Comparison of ENCODE assay signal across 13 cellular contexts in genomic region chr22:17115927-17116326, GRCh38. TPM values are rescaled to one million over a fixed set of nuclear protein-coding genes. Genes with fewer than 3 reads are reported as not detected.
DNase-seq lines count a peak whose midpoint lies in the region; ATAC-seq and TF ChIP-seq lines count a peak whose summit lies in the region.
"Had no signal": no experiment of that assay in that cellular context is flagged by ENCODE, and none has a peak within 500 bp of the region (broad histone marks: within the 10 kb centered on the region; RNA-seq: fewer than 3 reads in every experiment).

No MANE protein-coding gene starts in this region.

- peaks cover 31 to 48% of the 10 kb centered on the region in 2 donors for H3K36me3 Mint-ChIP-seq in CD14-positive monocyte
- H3K36me3 Mint-ChIP-seq in CD8-positive, alpha-beta memory T cell: peaks cover 0 to 8% (median 0%) of the 10 kb centered on the region in 3 donors
- peaks cover 24% of the 10 kb centered on the region for H3K36me3 Mint-ChIP-seq in activated T-helper 1 cell treated with anti-CD3 and anti-CD28 coated beads, Interleukin-12 subunit alpha, Interleukin-12 subunit beta, Interleukin-2, Interleukin-4 antibody, amounts not matched to agents 30 ng/mL and 10 ng/mL and 1 ng/mL, durations not matched to agents 14 hours and 24 hours and 36 hours (ENCODE audit: low read depth)
- peaks cover 0 to 4% (median 0%) of the 10 kb centered on the region in 5 donors for H3K36me3 Mint-ChIP-seq in naive thymus-derived CD4-positive, alpha-beta T cell

- TF ChIP-seq CTCF in CD14-positive monocyte (IDR thresholded peaks at IDR 0.05): no peak

- no peak for ATAC-seq in naive thymus-derived CD4-positive, alpha-beta T cell

- no peaks in the 10 kb centered on the region for H3K27me3 ChIP-seq in CD8-positive, alpha-beta memory T cell (ENCODE audit: insufficient read depth, low read length, poor library complexity, severe bottlenecking)
- H3K27me3 ChIP-seq in naive thymus-derived CD4-positive, alpha-beta T cell (ENCODE audit: control insufficient read depth in 2 of 2, insufficient read depth in 2 of 2, low read length in 2 of 2): no peaks in the 10 kb centered on the region
- H3K27me3 ChIP-seq: ovary had no signal

- H3K27me3 Mint-ChIP-seq in CD14-positive monocyte (ENCODE audit: low read depth in 3 of 3): peaks cover 0 to 5% (median 2%) of the 10 kb centered on the region in 3 donors
- H3K27me3 Mint-ChIP-seq in CD8-positive, alpha-beta memory T cell: peaks cover 0 to 5% of the 10 kb centered on the region in 2 donors
- peaks cover 9% of the 10 kb centered on the region for H3K27me3 Mint-ChIP-seq in activated T-helper 1 cell treated with anti-CD3 and anti-CD28 coated beads, Interleukin-12 subunit alpha, Interleukin-12 subunit beta, Interleukin-2, Interleukin-4 antibody, amounts not matched to agents 30 ng/mL and 10 ng/mL and 1 ng/mL, durations not matched to agents 14 hours and 24 hours and 36 hours (ENCODE audit: insufficient read depth)
- peaks cover 0 to 12% (median 0%) of the 10 kb centered on the region in 5 donors for H3K27me3 Mint-ChIP-seq in naive thymus-derived CD4-positive, alpha-beta T cell

- POLR2A ChIA-PET in CD8-positive, alpha-beta memory T cell (lab: Charles Lee): interaction anchor here (1.4 kb wide), 1 partner anchor 17 kb away, joined by 3 read pairs; no protein-coding TSS in a partner anchor
- POLR2A ChIA-PET in naive thymus-derived CD4-positive, alpha-beta T cell (lab: Charles Lee): interaction anchor here (1.0 to 16.1 kb wide), 9 partner anchors 11 to 98 kb away, joined by 3 to 114 read pairs (median 3); no protein-coding TSS in a partner anchor

- peak overlapping the region; percentile 23 for H3K4me3 ChIP-seq in CD8-positive, alpha-beta memory T cell (ENCODE audit: low read length)
- H3K4me3 ChIP-seq in naive thymus-derived CD4-positive, alpha-beta T cell (ENCODE audit: low read length): peak overlapping the region; percentile 32
- H3K4me3 ChIP-seq: ovary, tibial artery had no signal

- H3K9me3 Mint-ChIP-seq in CD14-positive monocyte: peaks cover 0 to 2% (median 0%) of the 10 kb centered on the region in 7 donors
- no peaks in the 10 kb centered on the region for H3K9me3 Mint-ChIP-seq in CD8-positive, alpha-beta memory T cell
- no peaks in the 10 kb centered on the region for H3K9me3 Mint-ChIP-seq in activated T-helper 1 cell treated with anti-CD3 and anti-CD28 coated beads, Interleukin-12 subunit alpha, Interleukin-12 subunit beta, Interleukin-2, Interleukin-4 antibody, amounts not matched to agents 30 ng/mL and 10 ng/mL and 1 ng/mL, durations not matched to agents 14 hours and 24 hours and 36 hours
- H3K9me3 Mint-ChIP-seq in naive thymus-derived CD4-positive, alpha-beta T cell: no peaks in the 10 kb centered on the region

- CTCF ChIA-PET in CD8-positive, alpha-beta memory T cell (lab: Charles Lee): interaction anchor here (1.0 to 3.0 kb wide), 5 partner anchors 10 to 56 kb away, joined by 3 to 26 read pairs (median 3); no protein-coding TSS in a partner anchor
- CTCF ChIA-PET in naive thymus-derived CD4-positive, alpha-beta T cell (lab: Charles Lee): no interaction called here

- H3K27ac Mint-ChIP-seq in CD14-positive monocyte: peak overlapping the region; percentile 90 to 96 (median 95)
- H3K27ac Mint-ChIP-seq in CD8-positive, alpha-beta memory T cell: peak overlapping the region; percentile 36 to 93 (median 76)
- H3K27ac Mint-ChIP-seq in activated T-helper 1 cell treated with anti-CD3 and anti-CD28 coated beads, Interleukin-12 subunit alpha, Interleukin-12 subunit beta, Interleukin-2, Interleukin-4 antibody, amounts not matched to agents 30 ng/mL and 10 ng/mL and 1 ng/mL, durations not matched to agents 14 hours and 24 hours and 36 hours: peak overlapping the region; percentile 50
- H3K27ac Mint-ChIP-seq in naive thymus-derived CD4-positive, alpha-beta T cell: peak overlapping the region; percentile 63 to 92 (median 82)

- no peak for DNase-seq in CD14-positive monocyte (ENCODE audit: low spot score)
- DNase-seq in CD8-positive, alpha-beta memory T cell: no peak
- no peak for DNase-seq in activated T-helper 1 cell treated with anti-CD3 and anti-CD28 coated beads, Interleukin-12 subunit alpha, Interleukin-12 subunit beta, Interleukin-2, Interleukin-4 antibody, amounts not matched to agents 30 ng/mL and 10 ng/mL and 1 ng/mL, durations not matched to agents 14 hours and 24 hours and 36 hours (ENCODE audit: low spot score)
- peak in 1 of 9 donors; percentile 34 for DNase-seq in naive thymus-derived CD4-positive, alpha-beta T cell
- no peak for DNase-seq in NCI-H748 treated with DMSO at 0.1 percent for 48 hours (lab: John Stamatoyannopoulos, UW)
- DNase-seq in NCI-H1436 treated with DMSO at 0.1 percent for 48 hours (lab: John Stamatoyannopoulos, UW): no peak
- DNase-seq in stimulated activated naive CD4-positive, alpha-beta T cell treated with Interleukin-2 at 50 U/mL for 16 hours (lab: John Stamatoyannopoulos, UW): no peak
- DNase-seq: C1 segment of cervical spinal cord, foreskin melanocyte, NCI-H2107, NCI-H524 treated with DMSO at 0.1 percent for 48 hours, ovary, tibial artery had no signal

- intact Hi-C loops in CD14-positive monocyte (cut with micrococcal nuclease): loop anchor here (1.0 to 5.0 kb wide), 4 partner anchors 10 to 34 kb away; partner anchors contain the start of gene IL17RA (in 1 of the 2)
- intact Hi-C loops in activated T-helper 1 cell treated with anti-CD3 and anti-CD28 coated beads, Interleukin-12 subunit alpha, Interleukin-12 subunit beta, Interleukin-2, Interleukin-4 antibody, amounts not matched to agents 30 ng/mL and 10 ng/mL and 1 ng/mL, durations not matched to agents 14 hours and 24 hours and 36 hours (cut with micrococcal nuclease): loop anchor here (10.0 kb wide), 1 partner anchor 259 kb away; no protein-coding TSS in a partner anchor
- intact Hi-C loops in naive thymus-derived CD4-positive, alpha-beta T cell (cut with micrococcal nuclease): loop anchor here (1.0 to 2.0 kb wide), 6 partner anchors 9 to 43 kb away; partner anchors contain the start of genes HDHD5 (in 2 of the 2) and IL17RA (in 1 of the 2)

- peaks cover 92% of the 10 kb centered on the region for H3K4me1 Mint-ChIP-seq in CD14-positive monocyte
- peaks cover 52 to 73% (median 63%) of the 10 kb centered on the region in 3 donors for H3K4me1 Mint-ChIP-seq in CD8-positive, alpha-beta memory T cell
- peaks cover 59% of the 10 kb centered on the region for H3K4me1 Mint-ChIP-seq in activated T-helper 1 cell treated with anti-CD3 and anti-CD28 coated beads, Interleukin-12 subunit alpha, Interleukin-12 subunit beta, Interleukin-2, Interleukin-4 antibody, amounts not matched to agents 30 ng/mL and 10 ng/mL and 1 ng/mL, durations not matched to agents 14 hours and 24 hours and 36 hours (ENCODE audit: low read depth)
- H3K4me1 Mint-ChIP-seq in naive thymus-derived CD4-positive, alpha-beta T cell: peaks cover 61 to 84% (median 79%) of the 10 kb centered on the region in 7 donors

- no peak overlapping the region for H3K27ac ChIP-seq in CD8-positive, alpha-beta memory T cell (ENCODE audit: low read depth, low read length)
- peak overlapping the region; percentile 63 for H3K27ac ChIP-seq in naive thymus-derived CD4-positive, alpha-beta T cell (ENCODE audit: low read depth, low read length)
- H3K27ac ChIP-seq: ovary, tibial artery had no signal

- no peaks in the 10 kb centered on the region for H3K9me3 ChIP-seq in CD8-positive, alpha-beta memory T cell (ENCODE audit: low read length)
- no peaks in the 10 kb centered on the region for H3K9me3 ChIP-seq in naive thymus-derived CD4-positive, alpha-beta T cell (ENCODE audit: control insufficient read depth in 2 of 3, low read length in 3 of 3)
- H3K9me3 ChIP-seq: ovary, tibial artery had no signal

- H3K4me1 ChIP-seq in CD8-positive, alpha-beta memory T cell (ENCODE audit: insufficient read depth, low read length): peaks cover 56% of the 10 kb centered on the region
- H3K4me1 ChIP-seq in naive thymus-derived CD4-positive, alpha-beta T cell (ENCODE audit: control insufficient read depth in 2 of 2, insufficient read depth in 2 of 2, low read length in 2 of 2): peaks cover 39 to 59% of the 10 kb centered on the region in 2 donors

- no peaks in the 10 kb centered on the region for H3K36me3 ChIP-seq in CD8-positive, alpha-beta memory T cell (ENCODE audit: insufficient read depth, low read length)
- peaks cover 0 to 5% (median 0%) of the 10 kb centered on the region in 3 experiments for H3K36me3 ChIP-seq in naive thymus-derived CD4-positive, alpha-beta T cell (ENCODE audit: control insufficient read depth in 2 of 3, insufficient read depth in 3 of 3, low read length in 3 of 3)
- H3K36me3 ChIP-seq: ovary, tibial artery had no signal

- H3K4me3 Mint-ChIP-seq in CD14-positive monocyte: peak overlapping the region; percentile 14 to 86
- peak overlapping the region in 6 of 7 donors; percentile 37 to 74 (median 61) for H3K4me3 Mint-ChIP-seq in CD8-positive, alpha-beta memory T cell
- H3K4me3 Mint-ChIP-seq in activated T-helper 1 cell treated with anti-CD3 and anti-CD28 coated beads, Interleukin-12 subunit alpha, Interleukin-12 subunit beta, Interleukin-2, Interleukin-4 antibody, amounts not matched to agents 30 ng/mL and 10 ng/mL and 1 ng/mL, durations not matched to agents 14 hours and 24 hours and 36 hours: peak overlapping the region; percentile 66
- H3K4me3 Mint-ChIP-seq in naive thymus-derived CD4-positive, alpha-beta T cell: peak overlapping the region; percentile 69 to 88 (median 74)

RNA-seq across cellular contexts. Expression of gene TMEM121B, which starts 5.2 kb away (rescaled TPM):
- polyA plus RNA-seq in CD14-positive monocyte: 1 to 10 TPM; 1.4 to 1.9 TPM
- under 1 TPM; 0.11 to 0.15 TPM for total RNA-seq in CD8-positive, alpha-beta memory T cell
- not detected for polyA plus RNA-seq in CD8-positive, alpha-beta memory T cell
- 0.20 and 0.23 TPM in 2 replicates for total RNA-seq in activated T-helper 1 cell treated with anti-CD3 and anti-CD28 coated beads, Interleukin-12 subunit alpha, Interleukin-12 subunit beta, Interleukin-2, Interleukin-4 antibody, amounts not matched to agents 30 ng/mL and 10 ng/mL and 1 ng/mL, durations not matched to agents 14 hours and 24 hours and 36 hours
- 1 to 10 TPM in 1 of 5 experiments, under 1 TPM in 4; 0.13 to 2.6 (median 0.24) TPM for total RNA-seq in naive thymus-derived CD4-positive, alpha-beta T cell
- not detected for polyA plus RNA-seq in naive thymus-derived CD4-positive, alpha-beta T cell

RNA-seq across cellular contexts. Expression of gene IL17RA, which starts 31.1 kb away (rescaled TPM):
- 100 to 1,000 TPM in 1 of 2 donors, 10 to 100 TPM in 1; 68.3 to 118 TPM for polyA plus RNA-seq in CD14-positive monocyte
- 10 to 100 TPM; 21.7 to 22.0 TPM for total RNA-seq in CD8-positive, alpha-beta memory T cell
- 30.2 TPM for polyA plus RNA-seq in CD8-positive, alpha-beta memory T cell
- 23.2 and 23.6 TPM in 2 replicates for total RNA-seq in activated T-helper 1 cell treated with anti-CD3 and anti-CD28 coated beads, Interleukin-12 subunit alpha, Interleukin-12 subunit beta, Interleukin-2, Interleukin-4 antibody, amounts not matched to agents 30 ng/mL and 10 ng/mL and 1 ng/mL, durations not matched to agents 14 hours and 24 hours and 36 hours
- 10 to 100 TPM; 51.9 to 91.8 (median 76.5) TPM for total RNA-seq in naive thymus-derived CD4-positive, alpha-beta T cell
- polyA plus RNA-seq in naive thymus-derived CD4-positive, alpha-beta T cell: 10 to 100 TPM; 45.8 to 69.8 TPM

RNA-seq across cellular contexts. Expression of gene HDHD5, which starts 43.1 kb away (rescaled TPM):
- 100 to 1,000 TPM in 1 of 2 donors, 10 to 100 TPM in 1; 79.9 to 119 TPM for polyA plus RNA-seq in CD14-positive monocyte
- total RNA-seq in CD8-positive, alpha-beta memory T cell: 10 to 100 TPM; 38.6 to 40.0 TPM
- polyA plus RNA-seq in CD8-positive, alpha-beta memory T cell: 53.5 TPM
- total RNA-seq in activated T-helper 1 cell treated with anti-CD3 and anti-CD28 coated beads, Interleukin-12 subunit alpha, Interleukin-12 subunit beta, Interleukin-2, Interleukin-4 antibody, amounts not matched to agents 30 ng/mL and 10 ng/mL and 1 ng/mL, durations not matched to agents 14 hours and 24 hours and 36 hours: 39.1 and 42.1 TPM in 2 replicates
- total RNA-seq in naive thymus-derived CD4-positive, alpha-beta T cell: 10 to 100 TPM; 18.8 to 50.9 (median 26.2) TPM
- 10 to 100 TPM; 67.5 to 78.7 TPM for polyA plus RNA-seq in naive thymus-derived CD4-positive, alpha-beta T cell
